Comparison of ENCODE assay signal across 12 cellular contexts in genomic region chr10:129707406-129708388, GRCh38.
DNase-seq lines count a peak whose midpoint lies in the region; ATAC-seq and TF ChIP-seq lines count a peak whose summit lies in the region.
"Had no signal": no experiment of that assay in that cellular context is flagged by ENCODE, and none has a peak within 500 bp of the region (broad histone marks: within the 10 kb centered on the region; RNA-seq: fewer than 3 reads in every experiment).

No MANE protein-coding gene starts in this region.

- no peaks in the 10 kb centered on the region for H3K36me3 ChIP-seq in right lobe of liver

- H3K27me3 ChIP-seq in right lobe of liver = no peaks in the 10 kb centered on the region

- peaks cover 4% of the 10 kb centered on the region for H3K27me3 Mint-ChIP-seq in type B pancreatic cell

- H3K9me3 ChIP-seq in right lobe of liver = no peaks in the 10 kb centered on the region

- peaks cover 0 to 48% (median 21%) of the 10 kb centered on the region in 4 donors for H3K4me1 ChIP-seq in right lobe of liver

- TF ChIP-seq POLR2A in right lobe of liver (IDR thresholded peaks at IDR 0.05) = no peak

- H3K4me3 ChIP-seq in right lobe of liver = peak overlapping the region in 2 of 3 donors; percentile 6 to 17

- DNase-seq in Right ventricle myocardium superior = peak; percentile 65
- no peak for DNase-seq in cardiac septum (ENCODE audit: low spot score)
- peak; percentile 7 for DNase-seq in cerebellum (ENCODE audit: low spot score)
- peak in 2 of 3 donors; percentile 52 to 73 for DNase-seq in right lobe of liver
- peak; percentile 64 for DNase-seq in type B pancreatic cell (ENCODE audit: extremely low spot score, unreplicated experiment)
- no peak for DNase-seq in ACHN
- no peak for DNase-seq in NCI-H1694 treated with DMSO at 0.1 percent for 48 hours (lab: John Stamatoyannopoulos, UW)
- DNase-seq: activated naive CD4-positive, alpha-beta T cell treated with anti-CD3 and anti-CD28 coated beads, Interleukin-2, amount 50 U/mL, for 16 hours; kidney glomerular epithelial cell; NCI-H524 had no signal

- H3K4me3 Mint-ChIP-seq in type B pancreatic cell = no peak overlapping the region
- H3K4me3 Mint-ChIP-seq: neural crest cell had no signal

- in situ Hi-C loops in ACHN (cut with HindIII; ENCODE audit: low pct_ligation_motif_present, low pct_unique_long_range_greater_than_20kb, low sequenced_read_pairs) = no loop called here

- no peak for TF ChIP-seq CTCF in right lobe of liver (IDR thresholded peaks at IDR 0.05)
- TF ChIP-seq CTCF in type B pancreatic cell (conservative IDR thresholded peaks at IDR 0.05) = no peak

- peak overlapping the region in 2 of 3 donors; percentile 1 to 74 for H3K27ac ChIP-seq in right lobe of liver

- WGBS in right lobe of liver (ENCODE audit: insufficient coverage, low coverage, low lambda C conversion rate, missing lambda C conversion rate) = 46% methylated on average over 22 of the region's 37 CpGs

- H3K36me3 Mint-ChIP-seq in type B pancreatic cell = peaks cover 9% of the 10 kb centered on the region

- ATAC-seq in Right ventricle myocardium superior (ENCODE audit: poor library complexity) (peak; percentile 80), right lobe of liver (peak; percentile 11 to 49 (median 32))
- no peak for ATAC-seq in activated CD4-positive, CD25-positive, alpha-beta regulatory T cell treated with anti-CD3 and anti-CD28 coated beads, Interleukin-2, amount 50 U/mL, for 24 hours

- intact Hi-C loops in Right ventricle myocardium superior (cut with DNase I) (no loop called here), cardiac septum (cut with DNase I) (no loop called here), right lobe of liver (cut with DNase I) (no loop called here)

- no peaks in the 10 kb centered on the region for H3K9me3 Mint-ChIP-seq in type B pancreatic cell
- H3K9me3 Mint-ChIP-seq: neural crest cell had no signal

- peaks cover 15% of the 10 kb centered on the region for H3K4me1 Mint-ChIP-seq in type B pancreatic cell (ENCODE audit: unreplicated experiment)

- H3K27ac Mint-ChIP-seq in type B pancreatic cell = no peak overlapping the region

Comparison
In these comparisons a context has a peak if more than half of its experiments do, and no peak if none do; other contexts are left out.
1. DNase-seq: peak in Right ventricle myocardium superior (single experiment), cerebellum (single experiment), right lobe of liver (2 of 3) and type B pancreatic cell (single experiment); none in cardiac septum (single experiment), ACHN (single experiment) and NCI-H1694 treated with DMSO at 0.1 percent for 48 hours (single experiment).
2. ATAC-seq: peak in Right ventricle myocardium superior (single experiment) and right lobe of liver (4 of 4); none in activated CD4-positive, CD25-positive, alpha-beta regulatory T cell treated with anti-CD3 and anti-CD28 coated beads, Interleukin-2, amount 50 U/mL, for 24 hours (0 of 2).